Comparison of ENCODE assay signal across 8 cellular contexts in genomic region chr10:74176380-74177139, GRCh38. TPM values are rescaled to one million over a fixed set of nuclear protein-coding genes. Genes with fewer than 3 reads are reported as not detected.
A peak's percentile ranks its signal among the peaks of the same experiment; 100 is the strongest.
DNase-seq lines count a peak whose midpoint lies in the region; ATAC-seq and TF ChIP-seq lines count a peak whose summit lies in the region.

No MANE protein-coding gene starts in this region.

- H3K4me1 Mint-ChIP-seq in activated naive CD8-positive, alpha-beta T cell treated with anti-CD3 and anti-CD28 coated beads, Interleukin-2, amount 10 ng/mL, durations not matched to agents 7 days and 5 days, result peaks cover 31% of the 10 kb centered on the region

- H3K9me3 ChIP-seq in ovary (no peaks in the 10 kb centered on the region), thyroid gland (no peaks in the 10 kb centered on the region)

- H3K27ac ChIP-seq in ovary (peak overlapping the region; percentile 74 to 86), thyroid gland (peak overlapping the region; percentile 76 to 90 (median 76))

- TF ChIP-seq CTCF in GM12864 (IDR thresholded peaks at IDR 0.05; ENCODE audit: low read depth, low read length, missing control alignments) (no peak), ovary (IDR thresholded peaks at IDR 0.05) (no peak), thyroid gland (IDR thresholded peaks at IDR 0.05) (no peak)

- TF ChIP-seq POLR2A in ovary (IDR thresholded peaks at IDR 0.05) (peak; percentile 59), thyroid gland (IDR thresholded peaks at IDR 0.05) (peak in 1 of 2 donors; percentile 92)

- intact Hi-C loops in Right ventricle myocardium inferior (cut with DNase I), result loop anchor here (2.0 kb wide), 1 partner anchor 26 kb away; the partner anchor contains the start of genes ADK and AP3M1
- intact Hi-C loops in ovary (cut with DNase I), result no loop called here
- intact Hi-C loops in thyroid gland (cut with DNase I), result no loop called here

- DNase-seq in GM12864 (ENCODE audit: low read depth) (peak; percentile 83), NCI-H1105 treated with DMSO at 0.1 percent for 48 hours (lab: John Stamatoyannopoulos, UW) (peak; percentile 90), SKM-1 treated with dmso at 0.1 percent for 144 hours (lab: John Stamatoyannopoulos, UW; ENCODE audit: unreplicated experiment) (peak; percentile 89), Right ventricle myocardium inferior (ENCODE audit: missing footprints) (peak; percentile 99), ovary (peak; percentile 85 to 91 (median 88)), thyroid gland (peak; percentile 95 to 96)
- DNase-seq in activated naive CD8-positive, alpha-beta T cell treated with anti-CD3 and anti-CD28 coated beads, Interleukin-2, amount 10 ng/mL, durations not matched to agents 7 days and 5 days, result peak; percentile 93

- H3K9me3 Mint-ChIP-seq in activated naive CD8-positive, alpha-beta T cell treated with anti-CD3 and anti-CD28 coated beads, Interleukin-2, amount 10 ng/mL, durations not matched to agents 7 days and 5 days, result no peaks in the 10 kb centered on the region

- H3K4me3 Mint-ChIP-seq in activated naive CD8-positive, alpha-beta T cell treated with anti-CD3 and anti-CD28 coated beads, Interleukin-2, amount 10 ng/mL, durations not matched to agents 7 days and 5 days, result peak overlapping the region; percentile 92

- H3K36me3 ChIP-seq in ovary (no peaks in the 10 kb centered on the region), thyroid gland (no peaks in the 10 kb centered on the region)

- no peaks in the 10 kb centered on the region for H3K27me3 ChIP-seq in ovary
- H3K27me3 ChIP-seq in thyroid gland, result no peaks in the 10 kb centered on the region

- H3K27me3 Mint-ChIP-seq in activated naive CD8-positive, alpha-beta T cell treated with anti-CD3 and anti-CD28 coated beads, Interleukin-2, amount 10 ng/mL, durations not matched to agents 7 days and 5 days, result no peaks in the 10 kb centered on the region

- H3K4me1 ChIP-seq in ovary (ENCODE audit: insufficient read depth), result peaks cover 3% of the 10 kb centered on the region
- H3K4me1 ChIP-seq in thyroid gland, result peaks cover 0 to 7% of the 10 kb centered on the region in 2 donors

- peak overlapping the region; percentile 94 for H3K27ac Mint-ChIP-seq in activated naive CD8-positive, alpha-beta T cell treated with anti-CD3 and anti-CD28 coated beads, Interleukin-2, amount 10 ng/mL, durations not matched to agents 7 days and 5 days

- POLR2A ChIA-PET in activated naive CD8-positive, alpha-beta T cell treated with anti-CD3 and anti-CD28 coated beads, Interleukin-2, amount 10 ng/mL, durations not matched to agents 7 days and 5 days (lab: Charles Lee), result interaction anchor here (0.6 to 1.4 kb wide), 7 partner anchors 11 to 382 kb away, joined by 3 to 8 read pairs (median 4); partner anchors contain the start of genes ADK and AP3M1

- ATAC-seq in HG02678 (IDR thresholded peaks at IDR 0.05; ENCODE audit: unreplicated experiment) (peak; percentile 93), Right ventricle myocardium inferior (peak; percentile 99)
- ATAC-seq in activated naive CD8-positive, alpha-beta T cell treated with anti-CD3 and anti-CD28 coated beads, Interleukin-2, amount 10 ng/mL, durations not matched to agents 7 days and 5 days (ENCODE audit: low read depth), result peak; percentile 95

- peak overlapping the region; percentile 95 for H3K4me3 ChIP-seq in GM12864 (ENCODE audit: low read depth, low read length)
- H3K4me3 ChIP-seq in ovary, result peak overlapping the region; percentile 76
- peak overlapping the region; percentile 34 to 89 (median 79) for H3K4me3 ChIP-seq in thyroid gland (replicated peaks in 1 of 3)

- H3K36me3 Mint-ChIP-seq in activated naive CD8-positive, alpha-beta T cell treated with anti-CD3 and anti-CD28 coated beads, Interleukin-2, amount 10 ng/mL, durations not matched to agents 7 days and 5 days, result no peaks in the 10 kb centered on the region

- no peak for TF ChIP-seq EP300 in ovary (IDR thresholded peaks at IDR 0.05)

- 0 to 1% (median 0%) methylated on average over 32 to 72 of the region's 72 CpGs for WGBS in ovary, 3 donors
- 0 to 1% methylated on average over 18 to 22 of the region's 72 CpGs for WGBS in thyroid gland, 2 donors

RNA-seq across cellular contexts. Expression of gene ADK, which starts 25.5 kb away (rescaled TPM):
- total RNA-seq in activated naive CD8-positive, alpha-beta T cell treated with anti-CD3 and anti-CD28 coated beads, Interleukin-2, amount 10 ng/mL, durations not matched to agents 7 days and 5 days, result 10 to 100 TPM; 31.6 to 37.9 TPM
- 41.4 TPM for total RNA-seq in Right ventricle myocardium inferior
- total RNA-seq in ovary, result 10 to 100 TPM; 10.9 to 20.4 (median 12.2) TPM
- 10 to 100 TPM in 1 of 2 donors, 1 to 10 TPM in 1; 9.4 to 14.5 TPM for polyA plus RNA-seq in ovary
- total RNA-seq in thyroid gland, result 10 to 100 TPM; 62.1 to 84.7 (median 74.4) TPM

RNA-seq across cellular contexts. Expression of gene AP3M1, which starts 25.9 kb away (rescaled TPM):
- total RNA-seq in activated naive CD8-positive, alpha-beta T cell treated with anti-CD3 and anti-CD28 coated beads, Interleukin-2, amount 10 ng/mL, durations not matched to agents 7 days and 5 days, result 10 to 100 TPM; 43.5 to 45.4 TPM
- total RNA-seq in Right ventricle myocardium inferior, result 28.0 TPM
- total RNA-seq in ovary, result 10 to 100 TPM; 17.6 to 37.9 (median 29.6) TPM
- polyA plus RNA-seq in ovary, result 10 to 100 TPM; 12.0 to 37.6 TPM
- total RNA-seq in thyroid gland, result 10 to 100 TPM; 28.9 to 35.2 (median 32.4) TPM

Comparison
In these comparisons a context has a peak if more than half of its experiments do, and no peak if none do; other contexts are left out.
1. Peak in every context shown above with its lines: DNase-seq, ATAC-seq, H3K4me3 ChIP-seq and H3K27ac ChIP-seq.